ENCODE assay signal across 8 cellular contexts in genomic region chr2:84022810-84023431, GRCh38.
DNase-seq lines count a peak whose midpoint lies in the region; ATAC-seq, FAIRE-seq and TF ChIP-seq lines count a peak whose summit lies in the region.

No MANE protein-coding gene starts in this region.

- FAIRE-seq in TTC549 (lab: Jason Lieb, UNC): peak; percentile 17
- no peak for FAIRE-seq in urothelium cell line (lab: Jason Lieb, UNC)

- DNase-seq in Ammon's horn (ENCODE audit: low spot score) (peak; percentile 51), GM12864 (ENCODE audit: low read depth) (peak; percentile 7), NCI-H1092 treated with DMSO at 0.1 percent for 48 hours (lab: John Stamatoyannopoulos, UW) (peak; percentile 42), iPS DF 4.7 (ENCODE audit: extremely low read depth, low spot score) (peak; percentile 74), urothelium cell line (ENCODE audit: low spot score) (peak; percentile 40), NCI-H2107 treated with DMSO at 0.1 percent for 48 hours (lab: John Stamatoyannopoulos, UW; ENCODE audit: unreplicated experiment) (no peak)

- no peak for ATAC-seq in HG03439 (IDR thresholded peaks at IDR 0.05; ENCODE audit: unreplicated experiment)

- peak; percentile 68 for TF ChIP-seq CTCF in GM12864 (IDR thresholded peaks at IDR 0.05; ENCODE audit: low read depth, low read length, missing control alignments)

- H3K4me3 ChIP-seq in GM12864 (ENCODE audit: low read depth, low read length): no peak overlapping the region
